Comparison of ENCODE assay signal across 1 cellular context in genomic region chr1:175220853-175221547, GRCh38.
TF ChIP-seq lines count a peak whose summit lies in the region.

No MANE protein-coding gene starts in this region.

TF ChIP-seq in H1, 55 proteins besides CTCF, POLR2A, EP300 and RAD21 (continued from another document):
- TF ChIP-seq CHD7 (IDR thresholded peaks at IDR 0.05; ENCODE audit: insufficient replicate concordance, low read length) = no peak
- no peak for TF ChIP-seq CHD1 (IDR thresholded peaks at IDR 0.05; ENCODE audit: low read depth, low read length)
